8 cellular contexts compared by ENCODE assay signal in the genomic region with DNA sequence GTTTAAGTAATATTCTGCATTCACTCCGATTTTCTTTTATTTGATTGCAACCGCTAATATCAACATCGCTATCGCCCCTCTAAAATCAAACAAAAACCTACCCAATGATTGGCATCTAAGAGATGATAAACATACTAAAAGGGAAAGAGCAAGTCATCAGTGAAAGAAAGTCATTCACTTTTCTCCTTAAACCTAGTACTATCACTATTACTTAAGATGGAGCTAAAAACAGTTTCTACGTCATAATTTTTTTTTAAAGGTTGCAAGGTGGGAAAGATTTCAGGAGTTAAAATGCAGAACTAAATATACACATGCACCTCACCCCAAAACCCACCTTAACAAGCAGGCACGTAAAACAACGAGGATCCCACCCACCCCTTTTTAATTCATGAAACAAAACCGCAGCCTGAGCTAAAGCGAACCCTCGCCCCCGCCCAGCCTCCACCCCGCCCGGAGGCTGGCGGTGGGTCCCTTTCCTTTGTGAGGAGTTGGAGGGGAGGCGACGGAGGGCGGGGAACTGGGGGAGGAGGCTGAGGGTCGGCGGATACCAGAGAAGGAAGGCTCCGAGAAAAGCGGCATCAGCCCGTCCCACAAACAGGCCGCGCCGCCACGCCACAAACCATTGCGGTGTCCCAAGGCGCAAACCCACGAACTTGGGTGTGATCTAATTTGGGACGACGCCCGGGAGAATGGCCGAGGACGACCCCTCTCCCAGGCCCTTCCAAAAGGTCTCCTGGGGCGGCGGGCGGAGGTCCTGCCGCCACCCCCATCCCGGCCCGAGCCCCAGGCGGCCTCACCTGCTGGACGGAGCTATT. TPM values are rescaled to one million over a fixed set of nuclear protein-coding genes. Genes with fewer than 3 reads are reported as not detected.
DNase-seq lines count a peak whose midpoint lies in the region; ATAC-seq and TF ChIP-seq lines count a peak whose summit lies in the region.

No MANE protein-coding gene starts in this region.

- peaks cover 18% of the 10 kb centered on the region for H3K4me1 Mint-ChIP-seq in endodermal cell

- H3K4me3 Mint-ChIP-seq in endodermal cell: peak overlapping the region; percentile 90

- ATAC-seq in GM18498 (IDR thresholded peaks at IDR 0.05; ENCODE audit: unreplicated experiment) (peak; percentile 23), HG02588 (IDR thresholded peaks at IDR 0.05; ENCODE audit: unreplicated experiment) (peak; percentile 14)

- TF ChIP-seq CTCF in endodermal cell (conservative IDR thresholded peaks at IDR 0.05): no peak

- DNase-seq in NCI-H1105 (lab: John Stamatoyannopoulos, UW) (peak; percentile 24), endodermal cell (peak; percentile 89), foreskin melanocyte (no peak)
- DNase-seq in activated CD8-positive, alpha-beta memory T cell treated with anti-CD3 and anti-CD28 coated beads for 1 hour (ENCODE audit: extremely low read depth in 1 of 2, low read depth in 1 of 2): peak; percentile 32 to 41
- peak; percentile 32 to 45 for DNase-seq in stimulated activated CD8-positive, alpha-beta memory T cell treated with anti-CD3 and anti-CD28 coated beads, Interleukin-7, amount 100 ng/mL, for 1 hour (ENCODE audit: low read depth in 2 of 2)

- H3K9ac ChIP-seq in endodermal cell (ENCODE audit: extremely low read depth, low read length, poor library complexity, severe bottlenecking): peak overlapping the region; percentile 99
- peak overlapping the region; percentile 97 for H3K9ac ChIP-seq in mucosa of stomach (ENCODE audit: low read length)

- peaks cover 18% of the 10 kb centered on the region for H3K36me3 Mint-ChIP-seq in endodermal cell (ENCODE audit: low read depth)

- H3K4me3 ChIP-seq in endodermal cell (ENCODE audit: low read length) (peak overlapping the region; percentile 92), mucosa of stomach (ENCODE audit: low read length) (peak overlapping the region; percentile 95)

- peak overlapping the region; percentile 99 for H3K27ac ChIP-seq in endodermal cell (ENCODE audit: low read depth, low read length)

- 0% methylated on average over 4 to 41 of the region's 42 CpGs for WGBS in endodermal cell (ENCODE audit: insufficient coverage in 1 of 2, insufficient read length in 1 of 2), 2 experiments

- peaks cover 16% of the 10 kb centered on the region for H3K9me3 ChIP-seq in endodermal cell (ENCODE audit: control insufficient read depth, low read length)
- H3K9me3 ChIP-seq in mucosa of stomach (ENCODE audit: control insufficient read depth, low read length): no peaks in the 10 kb centered on the region

- peaks cover 13% of the 10 kb centered on the region for H3K36me3 ChIP-seq in endodermal cell (ENCODE audit: control insufficient read depth, insufficient read depth, low read length)
- H3K36me3 ChIP-seq in mucosa of stomach (ENCODE audit: control insufficient read depth, insufficient read depth, low read length): no peaks in the 10 kb centered on the region

- H3K27me3 ChIP-seq in endodermal cell (ENCODE audit: control insufficient read depth, insufficient read depth, low read length, poor library complexity, severe bottlenecking): no peaks in the 10 kb centered on the region
- no peaks in the 10 kb centered on the region for H3K27me3 ChIP-seq in mucosa of stomach (ENCODE audit: control insufficient read depth, insufficient read depth, low read length)

- peak overlapping the region; percentile 98 for H3K27ac Mint-ChIP-seq in endodermal cell

- H3K4me1 ChIP-seq in endodermal cell (ENCODE audit: control insufficient read depth, insufficient read depth, low read length) (no peaks in the 10 kb centered on the region), mucosa of stomach (ENCODE audit: control insufficient read depth, insufficient read depth, low read length) (no peaks in the 10 kb centered on the region)

- no peaks in the 10 kb centered on the region for H3K27me3 Mint-ChIP-seq in endodermal cell (ENCODE audit: insufficient read depth)

- peaks cover 9% of the 10 kb centered on the region for H3K9me3 Mint-ChIP-seq in endodermal cell

RNA-seq across cellular contexts. Expression of gene UBQLN1, which starts 0.8 kb away (rescaled TPM):
- 100 to 1,000 TPM; 114 to 119 TPM for total RNA-seq in endodermal cell
- 141 TPM for polyA plus RNA-seq in endodermal cell (2013, experiment 1 of 2)
- polyA plus RNA-seq in endodermal cell (2013, experiment 2 of 2): 127 TPM
